Comparison of ENCODE assay signal across 28 cellular contexts in the genomic region with DNA sequence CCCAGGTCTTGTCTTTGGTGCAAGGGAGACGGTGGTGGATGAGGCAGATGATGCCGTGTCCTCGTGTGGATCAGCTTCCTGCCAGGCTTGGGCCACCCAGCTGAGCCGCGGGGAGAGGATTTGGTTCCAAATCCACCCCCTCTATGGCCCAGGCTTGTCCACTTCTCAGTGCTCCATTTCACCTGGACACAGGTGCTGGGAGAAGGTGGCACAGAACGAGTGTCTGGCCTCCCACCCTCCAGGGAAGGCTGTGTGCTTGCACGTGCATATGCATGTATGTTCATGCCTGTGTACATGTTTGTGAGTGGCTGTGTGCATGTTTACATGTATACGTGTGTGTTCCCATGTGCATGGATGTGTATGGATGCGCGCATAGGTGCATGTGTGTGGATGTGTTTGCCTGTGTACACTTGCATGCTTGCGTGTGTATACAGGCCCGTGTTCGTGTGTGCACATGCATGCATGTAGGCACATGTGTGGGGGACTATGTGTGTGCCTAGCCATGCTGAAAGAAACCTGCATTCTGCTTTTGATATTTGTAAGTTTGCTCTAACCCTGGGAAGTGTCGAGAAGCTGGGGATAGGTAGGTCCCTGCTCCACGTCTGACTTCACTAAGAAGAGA.
DNase-seq lines count a peak whose midpoint lies in the region; ATAC-seq, FAIRE-seq and TF ChIP-seq lines count a peak whose summit lies in the region.
"Had no signal": no experiment of that assay in that cellular context is flagged by ENCODE, and none has a peak within 500 bp of the region (broad histone marks: within the 10 kb centered on the region; RNA-seq: fewer than 3 reads in every experiment).

No MANE protein-coding gene starts in this region.

- H3K36me3 ChIP-seq in Peyer's patch (no peaks in the 10 kb centered on the region), kidney (ENCODE audit: control insufficient read depth in 1 of 2, insufficient read depth in 2 of 2, low read length in 2 of 2) (no peaks in the 10 kb centered on the region), sigmoid colon (no peaks in the 10 kb centered on the region)
- H3K36me3 ChIP-seq: BLaER1 treated with 17β-estradiol and CSF1 and Interleukin-3, amounts not matched to agents 10 nM and 100 nM; HAP-1 had no signal

- H3K27ac Mint-ChIP-seq in CD14-positive monocyte (no peak overlapping the region), WTC11 (no peak overlapping the region)
- no peak overlapping the region for H3K27ac Mint-ChIP-seq in T-helper 2 cell treated with Interferon-gamma antibody and Interleukin-4, amounts not matched to agents 5 μg/mL and 100 μg/mL, for 36 hours
- H3K27ac Mint-ChIP-seq: CD4-positive, alpha-beta memory T cell; GM23338; HFFc6 had no signal

- H3K9me3 Mint-ChIP-seq in CD14-positive monocyte (peaks cover 0 to 3% (median 0%) of the 10 kb centered on the region in 7 donors), WTC11 (no peaks in the 10 kb centered on the region)
- no peaks in the 10 kb centered on the region for H3K9me3 Mint-ChIP-seq in T-helper 2 cell treated with Interferon-gamma antibody and Interleukin-4, amounts not matched to agents 5 μg/mL and 100 μg/mL, for 36 hours
- H3K9me3 Mint-ChIP-seq: CD4-positive, alpha-beta memory T cell; HFFc6 had no signal

- TF ChIP-seq EP300 in sigmoid colon (IDR thresholded peaks at IDR 0.05), result no peak

- peaks cover 2% of the 10 kb centered on the region for H3K4me1 Mint-ChIP-seq in CD14-positive monocyte
- H3K4me1 Mint-ChIP-seq in WTC11, result peaks cover 14% of the 10 kb centered on the region
- peaks cover 2% of the 10 kb centered on the region for H3K4me1 Mint-ChIP-seq in T-helper 2 cell treated with Interferon-gamma antibody and Interleukin-4, amounts not matched to agents 5 μg/mL and 100 μg/mL, for 36 hours (ENCODE audit: low read depth)
- H3K4me1 Mint-ChIP-seq: CD4-positive, alpha-beta memory T cell had no signal

- H3K36me3 Mint-ChIP-seq in CD14-positive monocyte (no peaks in the 10 kb centered on the region), WTC11 (no peaks in the 10 kb centered on the region)
- no peaks in the 10 kb centered on the region for H3K36me3 Mint-ChIP-seq in T-helper 2 cell treated with Interferon-gamma antibody and Interleukin-4, amounts not matched to agents 5 μg/mL and 100 μg/mL, for 36 hours (ENCODE audit: low read depth)
- H3K36me3 Mint-ChIP-seq: CD4-positive, alpha-beta memory T cell had no signal

- H3K27ac ChIP-seq in Peyer's patch (no peak overlapping the region), kidney (ENCODE audit: low read depth in 2 of 2, low read length in 2 of 2) (no peak overlapping the region), sigmoid colon (no peak overlapping the region)
- H3K27ac ChIP-seq: A549; BLaER1 treated with 17β-estradiol and CSF1 and Interleukin-3, amounts not matched to agents 10 nM and 100 nM had no signal

- no peaks in the 10 kb centered on the region for H3K4me1 ChIP-seq in Peyer's patch
- H3K4me1 ChIP-seq in kidney (ENCODE audit: control insufficient read depth in 1 of 2, insufficient read depth in 1 of 2, low read depth in 1 of 2, low read length in 2 of 2), result no peaks in the 10 kb centered on the region
- peaks cover 0 to 10% (median 5%) of the 10 kb centered on the region in 4 donors for H3K4me1 ChIP-seq in sigmoid colon
- H3K4me1 ChIP-seq: A549, HAP-1 had no signal

- no peak for TF ChIP-seq CTCF in CD14-positive monocyte (IDR thresholded peaks at IDR 0.05)
- no peak for TF ChIP-seq CTCF in Peyer's patch (IDR thresholded peaks at IDR 0.05)
- no peak for TF ChIP-seq CTCF in kidney (IDR thresholded peaks at IDR 0.05; ENCODE audit: borderline replicate concordance, extremely low read depth, insufficient read depth)
- TF ChIP-seq CTCF in sigmoid colon (IDR thresholded peaks at IDR 0.05), result no peak
- TF ChIP-seq CTCF in WTC11 (IDR thresholded peaks at IDR 0.05), result no peak
- TF ChIP-seq CTCF in GM20000 (IDR thresholded peaks at IDR 0.05; ENCODE audit: extremely low read depth, missing control alignments), result no peak

- H3K9me3 ChIP-seq in Peyer's patch (no peaks in the 10 kb centered on the region), kidney (ENCODE audit: control insufficient read depth in 1 of 2, low read length in 2 of 2) (no peaks in the 10 kb centered on the region), sigmoid colon (no peaks in the 10 kb centered on the region)
- H3K9me3 ChIP-seq: A549; BLaER1 treated with 17β-estradiol and CSF1 and Interleukin-3, amounts not matched to agents 10 nM and 100 nM; HAP-1 had no signal

- H3K27me3 Mint-ChIP-seq in CD14-positive monocyte (ENCODE audit: low read depth in 3 of 3) (peaks cover 2 to 7% (median 7%) of the 10 kb centered on the region in 3 donors), WTC11 (ENCODE audit: low read depth) (no peaks in the 10 kb centered on the region)
- no peaks in the 10 kb centered on the region for H3K27me3 Mint-ChIP-seq in T-helper 2 cell treated with Interferon-gamma antibody and Interleukin-4, amounts not matched to agents 5 μg/mL and 100 μg/mL, for 36 hours (ENCODE audit: low read depth)

- CTCF ChIA-PET in WTC11 (lab: Charles Lee), result interaction anchor here (0.9 kb wide), 1 partner anchor 51 kb away, joined by 3 read pairs; no protein-coding TSS in a partner anchor

- no peak for ATAC-seq in WTC11
- ATAC-seq in GM21360 (IDR thresholded peaks at IDR 0.05; ENCODE audit: unreplicated experiment), result no peak
- ATAC-seq: GM23338, PC-3 had no signal

- H3K27me3 ChIP-seq in Peyer's patch, result no peaks in the 10 kb centered on the region
- H3K27me3 ChIP-seq in sigmoid colon, result no peaks in the 10 kb centered on the region
- H3K27me3 ChIP-seq: BLaER1 treated with 17β-estradiol and CSF1 and Interleukin-3, amounts not matched to agents 10 nM and 100 nM had no signal

- H3K9ac ChIP-seq in kidney (ENCODE audit: low read length in 2 of 2), result no peak overlapping the region
- H3K9ac ChIP-seq: BLaER1 treated with 17β-estradiol and CSF1 and Interleukin-3, amounts not matched to agents 10 nM and 100 nM had no signal

- POLR2A ChIA-PET in WTC11 (lab: Charles Lee), result no interaction called here

- FAIRE-seq in kidney (lab: Jason Lieb, UNC), result no peak
- FAIRE-seq: A549, GM18507 had no signal

- 88 to 91% methylated on average over 15 of the region's 15 CpGs for WGBS in sigmoid colon, 2 donors

- DNase-seq in CD14-positive monocyte (ENCODE audit: low spot score), result peak; percentile 25
- DNase-seq in Peyer's patch, result peak in 2 of 3 donors; percentile 15 to 32
- DNase-seq in kidney, result peak; percentile 46
- peak; percentile 32 for DNase-seq in sigmoid colon
- DNase-seq in WTC11 (ENCODE audit: low spot score), result no peak
- no peak for DNase-seq in T-helper 2 cell treated with Interferon-gamma antibody and Interleukin-4, amounts not matched to agents 5 μg/mL and 100 μg/mL, for 36 hours (ENCODE audit: low spot score)
- DNase-seq in GM20000 (ENCODE audit: low spot score), result no peak
- DNase-seq: AML-193; CD4-positive, alpha-beta memory T cell; COR-L47; DMS53; HFFc6; NCI-H1048; NCI-H1417; NCI-H1694; NCI-H2029 treated with DMSO at 0.1 percent for 48 hours; NCI-H446 treated with DMSO at 0.1 percent for 48 hours; NCI-H526; NCI-H82; NK-92 treated with Interleukin-12 subunit alpha and Interleukin-12 subunit beta, amount 100 ng/mL, for 24 hours; PC-3; SHP77 had no signal

- H3K4me3 ChIP-seq in Peyer's patch (no peak overlapping the region), kidney (ENCODE audit: low read length in 2 of 2) (no peak overlapping the region), sigmoid colon (no peak overlapping the region)
- H3K4me3 ChIP-seq: A549; BLaER1 treated with 17β-estradiol and CSF1 and Interleukin-3, amounts not matched to agents 10 nM and 100 nM; GM23338; HAP-1 had no signal

- intact Hi-C loops in CD14-positive monocyte (cut with micrococcal nuclease) (no loop called here), kidney (cut with DNase I) (no loop called here), sigmoid colon (cut with DNase I) (no loop called here)

- H3K4me3 Mint-ChIP-seq in CD14-positive monocyte (no peak overlapping the region), WTC11 (no peak overlapping the region)
- no peak overlapping the region for H3K4me3 Mint-ChIP-seq in T-helper 2 cell treated with Interferon-gamma antibody and Interleukin-4, amounts not matched to agents 5 μg/mL and 100 μg/mL, for 36 hours
- H3K4me3 Mint-ChIP-seq: CD4-positive, alpha-beta memory T cell; GM23338; HFFc6 had no signal

- TF ChIP-seq POLR2A in Peyer's patch (IDR thresholded peaks at IDR 0.05) (no peak), sigmoid colon (IDR thresholded peaks at IDR 0.05) (no peak)

TF ChIP-seq in WTC11, 78 proteins besides CTCF, POLR2A, EP300 and RAD21 (continues in another document):
- no peak for TF ChIP-seq MLX (CRISPR knock-in tag; IDR thresholded peaks at IDR 0.05)
- no peak for TF ChIP-seq NFE2L1 (CRISPR knock-in tag; IDR thresholded peaks at IDR 0.05)
- TF ChIP-seq, protein P1, sequence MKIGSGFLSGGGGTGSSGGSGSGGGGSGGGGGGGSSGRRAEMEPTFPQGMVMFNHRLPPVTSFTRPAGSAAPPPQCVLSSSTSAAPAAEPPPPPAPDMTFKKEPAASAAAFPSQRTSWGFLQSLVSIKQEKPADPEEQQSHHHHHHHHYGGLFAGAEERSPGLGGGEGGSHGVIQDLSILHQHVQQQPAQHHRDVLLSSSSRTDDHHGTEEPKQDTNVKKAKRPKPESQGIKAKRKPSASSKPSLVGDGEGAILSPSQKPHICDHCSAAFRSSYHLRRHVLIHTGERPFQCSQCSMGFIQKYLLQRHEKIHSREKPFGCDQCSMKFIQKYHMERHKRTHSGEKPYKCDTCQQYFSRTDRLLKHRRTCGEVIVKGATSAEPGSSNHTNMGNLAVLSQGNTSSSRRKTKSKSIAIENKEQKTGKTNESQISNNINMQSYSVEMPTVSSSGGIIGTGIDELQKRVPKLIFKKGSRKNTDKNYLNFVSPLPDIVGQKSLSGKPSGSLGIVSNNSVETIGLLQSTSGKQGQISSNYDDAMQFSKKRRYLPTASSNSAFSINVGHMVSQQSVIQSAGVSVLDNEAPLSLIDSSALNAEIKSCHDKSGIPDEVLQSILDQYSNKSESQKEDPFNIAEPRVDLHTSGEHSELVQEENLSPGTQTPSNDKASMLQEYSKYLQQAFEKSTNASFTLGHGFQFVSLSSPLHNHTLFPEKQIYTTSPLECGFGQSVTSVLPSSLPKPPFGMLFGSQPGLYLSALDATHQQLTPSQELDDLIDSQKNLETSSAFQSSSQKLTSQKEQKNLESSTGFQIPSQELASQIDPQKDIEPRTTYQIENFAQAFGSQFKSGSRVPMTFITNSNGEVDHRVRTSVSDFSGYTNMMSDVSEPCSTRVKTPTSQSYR (CRISPR knock-in tag; IDR thresholded peaks at IDR 0.05), result no peak
- TF ChIP-seq ZNF138 (CRISPR knock-in tag; conservative IDR thresholded peaks at IDR 0.05), result no peak
- TF ChIP-seq OVOL2 (CRISPR knock-in tag; IDR thresholded peaks at IDR 0.05; ENCODE audit: borderline replicate concordance), result no peak

Comparison
In these comparisons a context has a peak if more than half of its experiments do, and no peak if none do; other contexts are left out.
1. DNase-seq: peak in CD14-positive monocyte (single experiment), Peyer's patch (2 of 3), kidney (single experiment) and sigmoid colon (single experiment); none in WTC11 (single experiment), T-helper 2 cell treated with Interferon-gamma antibody and Interleukin-4, amounts not matched to agents 5 μg/mL and 100 μg/mL, for 36 hours (single experiment) and GM20000 (single experiment).